ENCODE assay signal across 10 cellular contexts in genomic region chr20:13649548-13649947, GRCh38. TPM values are rescaled to one million over a fixed set of nuclear protein-coding genes. Genes with fewer than 3 reads are reported as not detected.
A peak's percentile ranks its signal among the peaks of the same experiment; 100 is the strongest.
DNase-seq lines count a peak whose midpoint lies in the region; ATAC-seq and TF ChIP-seq lines count a peak whose summit lies in the region.
"Had no signal": no experiment of that assay in that cellular context is flagged by ENCODE, and none has a peak within 500 bp of the region (broad histone marks: within the 10 kb centered on the region; RNA-seq: fewer than 3 reads in every experiment).

No MANE protein-coding gene starts in this region.

- ATAC-seq in HG03565 (IDR thresholded peaks at IDR 0.05; ENCODE audit: unreplicated experiment), result no peak

- H3K4me1 ChIP-seq in colonic mucosa (no peaks in the 10 kb centered on the region), tibial nerve (peaks cover 0 to 19% (median 0%) of the 10 kb centered on the region in 4 donors)

- H3K36me3 ChIP-seq in MG63 (no peaks in the 10 kb centered on the region), colonic mucosa (no peaks in the 10 kb centered on the region), tibial nerve (no peaks in the 10 kb centered on the region)

- TF ChIP-seq EP300 in tibial nerve (IDR thresholded peaks at IDR 0.05), result peak in 1 of 2 donors; percentile 12

- DNase-seq in MG63 (peak; percentile 89), colonic mucosa (peak; percentile 45), left kidney (ENCODE audit: low read depth, low spot score) (peak; percentile 75), tibial nerve (ENCODE audit: low spot score in 2 of 2) (peak; percentile 25 to 31), GOT3 (lab: John Stamatoyannopoulos, UW) (no peak)
- no peak for DNase-seq in activated effector memory CD4-positive, alpha-beta T cell treated with Interleukin-2 at 50 U/mL for 16 hours
- DNase-seq: dorsolateral prefrontal cortex, SHP77 had no signal

- H3K4me3 ChIP-seq in MG63, result no peak overlapping the region
- H3K4me3 ChIP-seq in colonic mucosa, result no peak overlapping the region
- H3K4me3 ChIP-seq in tibial nerve, result no peak overlapping the region
- H3K4me3 ChIP-seq: dorsolateral prefrontal cortex had no signal

- H3K27me3 ChIP-seq in MG63, result peaks cover 4% of the 10 kb centered on the region; the same call in 1 of the 2 replicates
- no peaks in the 10 kb centered on the region for H3K27me3 ChIP-seq in colonic mucosa
- H3K27me3 ChIP-seq in tibial nerve, result peaks cover 0 to 8% of the 10 kb centered on the region in 2 donors

- TF ChIP-seq POLR2A in tibial nerve (IDR thresholded peaks at IDR 0.05), result no peak

- intact Hi-C loops in colonic mucosa (cut with DNase I), result loop anchor here (10.0 kb wide), 1 partner anchor 125 kb away; no protein-coding TSS in a partner anchor

- H3K27ac ChIP-seq in colonic mucosa, result no peak overlapping the region
- no peak overlapping the region for H3K27ac ChIP-seq in tibial nerve
- H3K27ac ChIP-seq: dorsolateral prefrontal cortex, HL-60 had no signal

- H3K9me3 ChIP-seq in MG63, result 0 out of 2 replicates have a peak, but pooled peaks cover 5% of the 10 kb centered on the region
- H3K9me3 ChIP-seq in colonic mucosa, result no peaks in the 10 kb centered on the region
- no peaks in the 10 kb centered on the region for H3K9me3 ChIP-seq in tibial nerve

- H3K9ac ChIP-seq in colonic mucosa (ENCODE audit: low read depth in 2 of 2, low read length in 2 of 2), result no peak overlapping the region

- TF ChIP-seq CTCF in colonic mucosa (IDR thresholded peaks at IDR 0.05) (no peak), tibial nerve (IDR thresholded peaks at IDR 0.05) (no peak)

- 24 to 26% methylated on average over 4 of the region's 4 CpGs for whole genome bisulfite sequencing in tibial nerve, 2 donors

RNA-seq across cellular contexts. Expression of gene TASP1, which starts 10.8 kb away (rescaled TPM):
- total RNA-seq in MG63 (2014; rRNA removed; shearing (Covaris generic); ENCODE audit: low replicate concordance), result 7.6 and 8.3 TPM in 2 replicates
- total RNA-seq in colonic mucosa (10 to 100 TPM in 1 of 2 donors, 1 to 10 TPM in 1; 9.4 to 12.6 TPM), tibial nerve (10 to 100 TPM; 14.3 to 17.1 (median 15.6) TPM)

Comparison
In these comparisons a context has a peak if more than half of its experiments do, and no peak if none do; other contexts are left out.
1. DNase-seq: peak in MG63 (single experiment), colonic mucosa (single experiment), left kidney (single experiment) and tibial nerve (2 of 2); none in GOT3 (single experiment) and activated effector memory CD4-positive, alpha-beta T cell treated with Interleukin-2 at 50 U/mL for 16 hours (single experiment).